ENCODE assay signal across 21 cellular contexts in genomic region chr1:93522721-93523120, GRCh38.
"Had no signal": no experiment of that assay in that cellular context is flagged by ENCODE, and none has a peak within 500 bp of the region (broad histone marks: within the 10 kb centered on the region; RNA-seq: fewer than 3 reads in every experiment).

No MANE protein-coding gene starts in this region.

- H3K4me3 ChIP-seq: heart right ventricle, lower lobe of right lung, psoas muscle, spleen, tibial artery, upper lobe of right lung, vagina had no signal

- H3K27me3 Mint-ChIP-seq: dendritic cell treated with granulocyte-macrophage colony-stimulating factor and Interleukin-4, amounts not matched to agents 40 ng/mL and 50 ng/mL, for 4 days; memory B cell; naive B cell; stimulated activated memory B cell treated with anti-CD40 and anti-IgM and Interleukin-4, amounts not matched to agents 10 μg/mL and 1 μg/mL and 100 μg/mL, for 72 hours had no signal

- H3K9me3 Mint-ChIP-seq: dendritic cell treated with granulocyte-macrophage colony-stimulating factor and Interleukin-4, amounts not matched to agents 40 ng/mL and 50 ng/mL, for 4 days; memory B cell; stimulated activated memory B cell treated with anti-CD40 and anti-IgM and Interleukin-4, amounts not matched to agents 10 μg/mL and 1 μg/mL and 100 μg/mL, for 72 hours; stimulated activated naive CD8-positive, alpha-beta T cell treated with anti-CD3 and anti-CD28 coated beads, Interleukin-15, Interleukin-2, amounts not matched to agents 100 ng/mL and 50 ng/mL, for 24 hours had no signal

- H3K36me3 Mint-ChIP-seq: naive B cell had no signal

- ATAC-seq: esophagus mucosa; heart right ventricle; left lobe of liver; lower lobe of right lung; psoas muscle; sciatic nerve; stimulated activated memory B cell treated with anti-CD40 and anti-IgM and Interleukin-4, amounts not matched to agents 10 μg/mL and 1 μg/mL and 100 μg/mL, for 72 hours; upper lobe of right lung had no signal

- H3K27ac Mint-ChIP-seq: dendritic cell treated with granulocyte-macrophage colony-stimulating factor and Interleukin-4, amounts not matched to agents 40 ng/mL and 50 ng/mL, for 4 days; memory B cell; stimulated activated memory B cell treated with anti-CD40 and anti-IgM and Interleukin-4, amounts not matched to agents 10 μg/mL and 1 μg/mL and 100 μg/mL, for 72 hours; stimulated activated naive CD8-positive, alpha-beta T cell treated with anti-CD3 and anti-CD28 coated beads, Interleukin-15, Interleukin-2, amounts not matched to agents 100 ng/mL and 50 ng/mL, for 24 hours had no signal

- DNase-seq: effector CD4-positive, alpha-beta T cell; heart right ventricle; hypothalamus; lower lobe of right lung; naive B cell; psoas muscle; spleen; stimulated activated CD4-positive, alpha-beta T cell treated with anti-CD3 and anti-CD28 coated beads, Interleukin-15, amount 100 ng/mL, for 24 hours; stimulated activated CD4-positive, alpha-beta T cell treated with anti-CD3 and anti-CD28 coated beads, Interleukin-1b, Interleukin-23, amount 100 ng/mL, for 48 hours; stimulated activated CD4-positive, alpha-beta T cell treated with anti-CD3 and anti-CD28 coated beads, Interleukin-4, amount 100 ng/mL, for 24 hours; tibial artery; upper lobe of right lung had no signal

- H3K4me1 Mint-ChIP-seq: memory B cell had no signal

- H3K27me3 ChIP-seq: heart right ventricle, neutrophil, spleen, tibial artery, upper lobe of right lung, vagina had no signal

- H3K9me3 ChIP-seq: heart right ventricle, lower lobe of right lung, neutrophil, psoas muscle, spleen, tibial artery, upper lobe of right lung, vagina had no signal

- H3K4me1 ChIP-seq: lower lobe of right lung, psoas muscle, spleen, tibial artery, upper lobe of right lung, vagina had no signal

- H3K27ac ChIP-seq: heart right ventricle, lower lobe of right lung, neutrophil, psoas muscle, spleen, tibial artery, upper lobe of right lung, vagina had no signal

- H3K4me3 Mint-ChIP-seq: dendritic cell treated with granulocyte-macrophage colony-stimulating factor and Interleukin-4, amounts not matched to agents 40 ng/mL and 50 ng/mL, for 4 days; memory B cell; naive B cell; stimulated activated memory B cell treated with anti-CD40 and anti-IgM and Interleukin-4, amounts not matched to agents 10 μg/mL and 1 μg/mL and 100 μg/mL, for 72 hours; stimulated activated naive CD8-positive, alpha-beta T cell treated with anti-CD3 and anti-CD28 coated beads, Interleukin-15, Interleukin-2, amounts not matched to agents 100 ng/mL and 50 ng/mL, for 24 hours had no signal
